In genomic region chr14:18920052-18920451, GRCh38 we compare ENCODE assay signal across 20 cellular contexts. TPM values are rescaled to one million over a fixed set of nuclear protein-coding genes. Genes with fewer than 3 reads are reported as not detected.
"Had no signal": no experiment of that assay in that cellular context is flagged by ENCODE, and none has a peak within 500 bp of the region (broad histone marks: within the 10 kb centered on the region; RNA-seq: fewer than 3 reads in every experiment).

No MANE protein-coding gene starts in this region.

RNA-seq across cellular contexts. Expression of gene POTEM, which starts 47.2 kb away (rescaled TPM):
- total RNA-seq: naive thymus-derived CD4-positive, alpha-beta T cell; natural killer cell; occipital lobe; osteoblast; ovary; progenitor cell of endocrine pancreas; psoas muscle; renal cortical epithelial cell; sciatic nerve; smooth muscle cell; stomach; subcutaneous adipose tissue; temporal lobe; thoracic aorta; thyroid gland; tibial nerve; ureter; uterus had no signal
- polyA plus RNA-seq: naive thymus-derived CD4-positive, alpha-beta T cell; neural cell; ovary; psoas muscle; smooth muscle cell; spleen; stomach had no signal
